In genomic region chr6:103167345-103167744, GRCh38 we compare ENCODE assay signal across 1 cellular context.
TF ChIP-seq lines count a peak whose summit lies in the region.

No MANE protein-coding gene starts in this region.

TF ChIP-seq in GM23338, 12 proteins besides CTCF, POLR2A, EP300 and RAD21 (continued from another document):
- no peak for TF ChIP-seq ZNF462 (CRISPR knock-in tag; IDR thresholded peaks at IDR 0.05)
- TF ChIP-seq JUNB (IDR thresholded peaks at IDR 0.05; ENCODE audit: unreplicated experiment), result no peak
- TF ChIP-seq ZNF114 (CRISPR knock-in tag; IDR thresholded peaks at IDR 0.05), result no peak
